10 cellular contexts compared by ENCODE assay signal in genomic region chr10:11578802-11579255, GRCh38. TPM values are rescaled to one million over a fixed set of nuclear protein-coding genes. Genes with fewer than 3 reads are reported as not detected.
DNase-seq lines count a peak whose midpoint lies in the region; ATAC-seq, FAIRE-seq and TF ChIP-seq lines count a peak whose summit lies in the region.
"Had no signal": no experiment of that assay in that cellular context is flagged by ENCODE, and none has a peak within 500 bp of the region (broad histone marks: within the 10 kb centered on the region; RNA-seq: fewer than 3 reads in every experiment).

No MANE protein-coding gene starts in this region.

- ATAC-seq in GM19467 (IDR thresholded peaks at IDR 0.05; ENCODE audit: unreplicated experiment), result peak; percentile 51
- peak; percentile 43 for ATAC-seq in HG03520 (IDR thresholded peaks at IDR 0.05; ENCODE audit: unreplicated experiment)
- ATAC-seq in GM21360 (IDR thresholded peaks at IDR 0.05; ENCODE audit: unreplicated experiment), result no peak

- peak; percentile 92 for FAIRE-seq in GM12892 (lab: Jason Lieb, UNC)

- DNase-seq in GM12892 (ENCODE audit: insufficient read length) (no peak), NCI-H446 (lab: John Stamatoyannopoulos, UW) (no peak), DMS153 treated with DMSO at 0.1 percent for 48 hours (lab: John Stamatoyannopoulos, UW; ENCODE audit: unreplicated experiment) (no peak), A172 (ENCODE audit: low spot score) (no peak)
- peak; percentile 22 to 47 for DNase-seq in stimulated activated CD4-positive, alpha-beta T cell treated with anti-CD3 and anti-CD28 coated beads, Interleukin-12 subunit alpha, Interleukin-12 subunit beta, amount 100 ng/mL, for 24 hours (ENCODE audit: low read depth in 2 of 2)
- DNase-seq: KG1, NCI-H524 had no signal

- TF ChIP-seq POLR2A in GM12892 (IDR thresholded peaks at IDR 0.05; ENCODE audit: low read depth, low read length), result no peak

RNA-seq across cellular contexts. Expression of gene USP6NL, which starts 32.6 kb away (rescaled TPM):
- 10.6 TPM for polyA plus RNA-seq in GM12892 (2012; ENCODE audit: missing spikeins)
- total RNA-seq in A172 (2014; rRNA removed; shearing (Covaris generic)), result 17.1 and 19.8 TPM in 2 replicates

Comparison
In these comparisons a context has a peak if more than half of its experiments do, and no peak if none do; other contexts are left out.
1. DNase-seq: peak in stimulated activated CD4-positive, alpha-beta T cell treated with anti-CD3 and anti-CD28 coated beads, Interleukin-12 subunit alpha, Interleukin-12 subunit beta, amount 100 ng/mL, for 24 hours (2 of 2); none in GM12892 (single experiment), NCI-H446 (0 of 2), DMS153 treated with DMSO at 0.1 percent for 48 hours (single experiment) and A172 (single experiment).